Comparison of ENCODE assay signal across 8 cellular contexts in genomic region chr16:2603165-2604015, GRCh38.
DNase-seq lines count a peak whose midpoint lies in the region; ATAC-seq and TF ChIP-seq lines count a peak whose summit lies in the region.

No MANE protein-coding gene starts in this region.

- peaks cover 8% of the 10 kb centered on the region for H3K36me3 Mint-ChIP-seq in activated naive CD8-positive, alpha-beta T cell treated with anti-CD3 and anti-CD28 coated beads for 36 hours
- no peaks in the 10 kb centered on the region for H3K36me3 Mint-ChIP-seq in osteocyte (ENCODE audit: unreplicated experiment)

- DNase-seq in GF-D8 (lab: John Stamatoyannopoulos, UW) (peak; percentile 73), HFF-Myc (ENCODE audit: extremely low read depth, low read depth) (peak; percentile 72), NCI-H1092 treated with DMSO at 0.1 percent for 48 hours (lab: John Stamatoyannopoulos, UW) (peak; percentile 96), SKM-1 (lab: John Stamatoyannopoulos, UW; ENCODE audit: unreplicated experiment) (peak; percentile 90), Right ventricle myocardium inferior (ENCODE audit: missing footprints) (peak; percentile 95), osteocyte (ENCODE audit: extremely low spot score, unreplicated experiment) (peak; percentile 97), thoracic aorta (ENCODE audit: low spot score) (peak; percentile 83)
- DNase-seq in activated naive CD8-positive, alpha-beta T cell treated with anti-CD3 and anti-CD28 coated beads for 36 hours = peak; percentile 91

- TF ChIP-seq CTCF in HFF-Myc (IDR thresholded peaks at IDR 0.05; ENCODE audit: low read depth, low read length, missing control alignments) = no peak
- TF ChIP-seq CTCF in osteocyte (IDR thresholded peaks at IDR 0.05) = no peak
- TF ChIP-seq CTCF in thoracic aorta (IDR thresholded peaks at IDR 0.05) = no peak

- no peaks in the 10 kb centered on the region for H3K27me3 ChIP-seq in thoracic aorta (replicated peaks; ENCODE audit: insufficient read depth)

- peaks cover 6% of the 10 kb centered on the region for H3K36me3 ChIP-seq in thoracic aorta

- no peaks in the 10 kb centered on the region for H3K9me3 ChIP-seq in thoracic aorta

- intact Hi-C loops in Right ventricle myocardium inferior (cut with DNase I) = no loop called here

- peak overlapping the region; percentile 47 to 61 for H3K27ac ChIP-seq in thoracic aorta

- peak overlapping the region; percentile 98 for H3K4me3 Mint-ChIP-seq in activated naive CD8-positive, alpha-beta T cell treated with anti-CD3 and anti-CD28 coated beads for 36 hours
- H3K4me3 Mint-ChIP-seq in osteocyte (ENCODE audit: unreplicated experiment) = peak overlapping the region; percentile 96

- peaks cover 3 to 7% of the 10 kb centered on the region in 2 donors for H3K4me1 ChIP-seq in thoracic aorta (ENCODE audit: control insufficient read depth in 1 of 2, low read depth in 2 of 2)

- H3K27ac Mint-ChIP-seq in activated naive CD8-positive, alpha-beta T cell treated with anti-CD3 and anti-CD28 coated beads for 36 hours = peak overlapping the region; percentile 95
- H3K27ac Mint-ChIP-seq in osteocyte (ENCODE audit: unreplicated experiment) = peak overlapping the region; percentile 96

- H3K4me3 ChIP-seq in HFF-Myc (replicated peaks; ENCODE audit: low read depth, low read length) (peak overlapping the region; percentile 85), thoracic aorta (peak overlapping the region; percentile 92)

- no peaks in the 10 kb centered on the region for H3K27me3 Mint-ChIP-seq in activated naive CD8-positive, alpha-beta T cell treated with anti-CD3 and anti-CD28 coated beads for 36 hours
- H3K27me3 Mint-ChIP-seq in osteocyte (ENCODE audit: unreplicated experiment) = no peaks in the 10 kb centered on the region

- peak; percentile 93 for ATAC-seq in Right ventricle myocardium inferior
- peak; percentile 88 for ATAC-seq in thoracic aorta (ENCODE audit: insufficient number of reproducible peaks, low FRiP score, low read depth)

- H3K9me3 Mint-ChIP-seq in activated naive CD8-positive, alpha-beta T cell treated with anti-CD3 and anti-CD28 coated beads for 36 hours = no peaks in the 10 kb centered on the region
- no peaks in the 10 kb centered on the region for H3K9me3 Mint-ChIP-seq in osteocyte (ENCODE audit: unreplicated experiment)

- H3K4me1 Mint-ChIP-seq in activated naive CD8-positive, alpha-beta T cell treated with anti-CD3 and anti-CD28 coated beads for 36 hours = peaks cover 18% of the 10 kb centered on the region
- H3K4me1 Mint-ChIP-seq in osteocyte (ENCODE audit: unreplicated experiment) = peaks cover 9% of the 10 kb centered on the region

Comparison
In these comparisons a context has a peak if more than half of its experiments do, and no peak if none do; other contexts are left out.
1. Peak in every context shown above with its lines: DNase-seq, ATAC-seq, H3K4me3 ChIP-seq and H3K27ac ChIP-seq.